Comparison of ENCODE assay signal across 8 cellular contexts in genomic region chr6:33297956-33298772, GRCh38. TPM values are rescaled to one million over a fixed set of nuclear protein-coding genes. Genes with fewer than 3 reads are reported as not detected.
DNase-seq lines count a peak whose midpoint lies in the region; ATAC-seq and TF ChIP-seq lines count a peak whose summit lies in the region.

No MANE protein-coding gene starts in this region.

- no peak for TF ChIP-seq CTCF in cardiac fibroblast (IDR thresholded peaks at IDR 0.05; ENCODE audit: low read depth, low read length)

- peak overlapping the region; percentile 74 to 100 (median 97) for H3K27ac ChIP-seq in skin epidermis

- DNase-seq in NCI-H1417 (lab: John Stamatoyannopoulos, UW) (peak in 2 of 3 experiments; percentile 26 to 54), NCI-H1417 treated with DMSO at 0.1 percent for 48 hours (lab: John Stamatoyannopoulos, UW) (no peak), T-helper 22 cell (ENCODE audit: low read depth) (peak; percentile 61), cardiac fibroblast (ENCODE audit: low read depth in 2 of 2) (peak; percentile 85 to 91), iPS-NIHi11 (ENCODE audit: low spot score) (peak; percentile 77)
- peak; percentile 71 for DNase-seq in Jurkat, Clone E6-1 (ENCODE audit: low read depth, low spot score)

- peak overlapping the region; percentile 89 for H3K4me3 ChIP-seq in Jurkat, Clone E6-1 (ENCODE audit: low read length)
- H3K4me3 ChIP-seq in cardiac fibroblast (replicated peaks in 1 of 2; ENCODE audit: low read depth in 2 of 2, low read length in 2 of 2) (peak overlapping the region; percentile 63 to 80), skin epidermis (peak overlapping the region; percentile 42 to 82 (median 76))

- ATAC-seq in HG02798 (IDR thresholded peaks at IDR 0.05; ENCODE audit: poor library complexity, unreplicated experiment): no peak

RNA-seq across cellular contexts. Expression of gene RGL2, which starts 0.6 kb away (rescaled TPM):
- polyA plus RNA-seq in Jurkat, Clone E6-1 (2012; ENCODE audit: insufficient read depth, insufficient read length): 26.3 TPM

RNA-seq across cellular contexts. Expression of gene PFDN6, which starts 8.8 kb away (rescaled TPM):
- 218 TPM for polyA plus RNA-seq in Jurkat, Clone E6-1 (2012; ENCODE audit: insufficient read depth, insufficient read length)

RNA-seq across cellular contexts. Expression of gene WDR46, which starts 9.1 kb away (rescaled TPM):
- 117 TPM for polyA plus RNA-seq in Jurkat, Clone E6-1 (2012; ENCODE audit: insufficient read depth, insufficient read length)

RNA-seq across cellular contexts. Expression of gene TAPBP, which starts 15.7 kb away (rescaled TPM):
- 12.3 TPM for polyA plus RNA-seq in Jurkat, Clone E6-1 (2012; ENCODE audit: insufficient read depth, insufficient read length)

RNA-seq across cellular contexts. Expression of gene ZBTB22, which starts 19.4 kb away (rescaled TPM):
- polyA plus RNA-seq in Jurkat, Clone E6-1 (2012; ENCODE audit: insufficient read depth, insufficient read length): 11.4 TPM
